ENCODE assay signal across 9 cellular contexts in the genomic region with DNA sequence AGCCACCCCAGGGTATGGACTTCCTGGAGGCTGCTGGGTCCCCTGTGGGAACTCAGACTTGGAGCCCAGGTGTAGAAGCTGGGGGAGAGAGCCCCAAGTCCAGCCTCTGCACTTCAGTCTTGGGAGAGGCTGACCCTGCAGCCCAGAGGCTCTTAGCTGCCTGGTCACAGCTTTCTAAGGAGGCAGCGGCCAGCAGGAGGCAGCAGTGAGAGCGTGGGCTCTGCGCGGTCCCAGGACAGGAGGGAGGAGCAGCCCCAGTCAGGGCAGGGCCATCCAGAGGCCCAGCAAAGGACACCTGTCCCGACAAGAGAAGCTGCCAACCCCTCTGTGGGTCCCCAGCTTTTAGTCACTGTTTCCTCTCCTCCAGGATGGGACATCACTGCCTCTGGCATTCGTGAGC. TPM values are rescaled to one million over a fixed set of nuclear protein-coding genes. Genes with fewer than 3 reads are reported as not detected.
DNase-seq lines count a peak whose midpoint lies in the region; ATAC-seq and TF ChIP-seq lines count a peak whose summit lies in the region.
"Had no signal": no experiment of that assay in that cellular context is flagged by ENCODE, and none has a peak within 500 bp of the region (broad histone marks: within the 10 kb centered on the region; RNA-seq: fewer than 3 reads in every experiment).

No MANE protein-coding gene starts in this region.

- no peak overlapping the region for H3K9ac ChIP-seq in smooth muscle cell (ENCODE audit: low read depth)

- no peaks in the 10 kb centered on the region for H3K79me2 ChIP-seq in smooth muscle cell (ENCODE audit: low read depth)

- H2AFZ ChIP-seq in smooth muscle cell (ENCODE audit: low read depth) = no peak overlapping the region

- H3K9me3 Mint-ChIP-seq in glutamatergic neuron (ENCODE audit: unreplicated experiment) = peaks cover 4% of the 10 kb centered on the region

- no peaks in the 10 kb centered on the region for H3K36me3 ChIP-seq in smooth muscle cell (ENCODE audit: low read depth)

- H3K27ac Mint-ChIP-seq in glutamatergic neuron (ENCODE audit: unreplicated experiment) = no peak overlapping the region

- TF ChIP-seq CTCF in VCaP (conservative IDR thresholded peaks at IDR 0.05) (peak; percentile 48), glutamatergic neuron (IDR thresholded peaks at IDR 0.05; ENCODE audit: partially characterized antibody, unreplicated experiment) (peak; percentile 32), smooth muscle cell (IDR thresholded peaks at IDR 0.05; ENCODE audit: borderline replicate concordance, insufficient read depth, poor library complexity, severe bottlenecking) (peak; percentile 39)

- H3K27ac ChIP-seq in VCaP (no peak overlapping the region), smooth muscle cell (ENCODE audit: low read depth) (no peak overlapping the region)

- H3K27me3 ChIP-seq in smooth muscle cell (ENCODE audit: low read depth) = peaks cover 40% of the 10 kb centered on the region

- H3K4me2 ChIP-seq in smooth muscle cell = no peak overlapping the region

- H3K4me1 ChIP-seq in smooth muscle cell (ENCODE audit: low read depth) = no peaks in the 10 kb centered on the region

- 34% methylated on average over 6 of the region's 6 CpGs for WGBS in smooth muscle cell (ENCODE audit: low lambda C conversion rate)

- H3K9me3 ChIP-seq in smooth muscle cell (replicated peaks; ENCODE audit: low read depth) = no peaks in the 10 kb centered on the region

- peak; percentile 58 to 61 for ATAC-seq in activated CD4-positive, CD25-positive, alpha-beta regulatory T cell treated with anti-CD3 and anti-CD28 coated beads, Interleukin-2, amount 50 U/mL, for 24 hours
- no peak for ATAC-seq in GM21737 (IDR thresholded peaks at IDR 0.05; ENCODE audit: unreplicated experiment)

- no peak for DNase-seq in activated CD4-positive, CD25-positive, alpha-beta regulatory T cell treated with anti-CD3 and anti-CD28 coated beads, Interleukin-2, amount 50 U/mL, for 72 hours
- DNase-seq in glutamatergic neuron (peak; percentile 32), smooth muscle cell (lab: John Stamatoyannopoulos, UW; ENCODE audit: unreplicated experiment) (no peak), NCI-H2107 (lab: John Stamatoyannopoulos, UW) (no peak)
- DNase-seq in central memory CD4-positive, alpha-beta T cell = no peak

- H3K36me3 Mint-ChIP-seq in glutamatergic neuron (ENCODE audit: unreplicated experiment) = peaks cover 9% of the 10 kb centered on the region

- no peaks in the 10 kb centered on the region for H3K4me1 Mint-ChIP-seq in glutamatergic neuron (ENCODE audit: low read depth, unreplicated experiment)

- no peak overlapping the region for H3K4me3 ChIP-seq in smooth muscle cell

- no peaks in the 10 kb centered on the region for H3F3A ChIP-seq in smooth muscle cell (ENCODE audit: low read depth)

- H3K4me3 Mint-ChIP-seq in glutamatergic neuron (ENCODE audit: unreplicated experiment) = no peak overlapping the region
- H3K4me3 Mint-ChIP-seq: CD4-positive, alpha-beta memory T cell had no signal

- peaks cover 3% of the 10 kb centered on the region for H3K27me3 Mint-ChIP-seq in glutamatergic neuron (ENCODE audit: unreplicated experiment)
- H3K27me3 Mint-ChIP-seq: CD4-positive, alpha-beta memory T cell had no signal

- H4K20me1 ChIP-seq in smooth muscle cell (ENCODE audit: low read depth) = no peaks in the 10 kb centered on the region

RNA-seq across cellular contexts. Expression of gene TREML2, which starts 9.4 kb away (rescaled TPM):
- total RNA-seq in glutamatergic neuron (ENCODE audit: unreplicated experiment) (not detected), smooth muscle cell (not detected in 2 replicates)
- not detected in 2 replicates for polyA plus RNA-seq in smooth muscle cell

RNA-seq across cellular contexts. Expression of gene TREM2, which starts 28.7 kb away (rescaled TPM):
- not detected for total RNA-seq in glutamatergic neuron (ENCODE audit: unreplicated experiment)
- not detected in 2 replicates for total RNA-seq in smooth muscle cell
- polyA plus RNA-seq in smooth muscle cell = 0.24 TPM in 1 of 2 replicates, not detected in the other
- polyA plus RNA-seq: CD4-positive, alpha-beta memory T cell had no signal

RNA-seq across cellular contexts. Expression of gene TREML4, which starts 36.6 kb away (rescaled TPM):
- total RNA-seq in glutamatergic neuron (ENCODE audit: unreplicated experiment) (not detected), smooth muscle cell (not detected in 2 replicates)
- polyA plus RNA-seq in smooth muscle cell = not detected in 2 replicates
- total RNA-seq: CD4-positive, alpha-beta memory T cell had no signal
- polyA plus RNA-seq: CD4-positive, alpha-beta memory T cell had no signal

RNA-seq across cellular contexts. Expression of gene TREML1, which starts 37.4 kb away (rescaled TPM):
- total RNA-seq in glutamatergic neuron (ENCODE audit: unreplicated experiment) = not detected
- total RNA-seq in smooth muscle cell = not detected in 2 replicates
- not detected in 2 replicates for polyA plus RNA-seq in smooth muscle cell
- total RNA-seq: CD4-positive, alpha-beta memory T cell had no signal
- polyA plus RNA-seq: CD4-positive, alpha-beta memory T cell had no signal
